Comparison of ENCODE assay signal across 2 cellular contexts in the genomic region with DNA sequence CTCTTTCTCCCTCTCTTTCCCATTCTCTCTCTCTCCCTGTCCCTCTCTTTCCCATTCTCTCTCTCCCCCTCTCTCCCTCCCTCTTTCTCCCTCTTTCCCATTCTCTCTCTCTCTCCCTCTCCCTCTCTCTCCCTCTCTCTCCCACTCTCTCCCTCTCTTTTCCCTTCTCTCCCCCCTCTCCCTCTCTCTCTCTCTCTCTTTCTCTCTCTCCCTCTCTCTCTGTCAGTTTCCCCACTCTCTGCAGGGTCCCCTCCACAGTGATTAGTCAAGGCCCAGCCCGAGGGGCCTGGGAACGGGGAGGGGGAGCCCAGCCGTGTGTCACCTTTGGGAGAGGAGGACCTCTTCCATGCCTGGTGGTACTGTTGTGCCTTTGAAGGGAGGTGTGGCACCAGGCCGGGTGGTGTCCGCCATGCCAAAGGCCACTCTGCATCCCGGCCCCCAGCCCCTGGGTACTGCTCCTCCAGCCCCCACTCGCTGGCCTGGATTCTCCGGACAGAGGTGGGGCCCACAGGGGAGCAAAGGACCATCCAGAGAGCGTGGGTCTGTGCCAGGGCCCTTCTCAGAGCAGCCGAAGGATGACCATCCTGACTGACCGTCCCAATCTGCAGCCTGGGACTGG.
A peak's percentile ranks its signal among the peaks of the same experiment; 100 is the strongest.
TF ChIP-seq lines count a peak whose summit lies in the region.

No MANE protein-coding gene starts in this region.

TF ChIP-seq in HEK293, 187 proteins besides CTCF, POLR2A, EP300 and RAD21:
- TF ChIP-seq ZNF366 (tag by site-specific recombination; conservative IDR thresholded peaks at IDR 0.05) (peak; percentile 59), ZFP69B (tag by site-specific recombination; IDR thresholded peaks at IDR 0.05) (0 out of 2 replicates have a peak, but pooled peaks have one; percentile 44), ZNF596 (tag by site-specific recombination; IDR thresholded peaks at IDR 0.05) (peak; percentile 97), ZNF792 (tag by site-specific recombination; IDR thresholded peaks at IDR 0.05) (no peak)
- TF ChIP-seq, protein P1, sequence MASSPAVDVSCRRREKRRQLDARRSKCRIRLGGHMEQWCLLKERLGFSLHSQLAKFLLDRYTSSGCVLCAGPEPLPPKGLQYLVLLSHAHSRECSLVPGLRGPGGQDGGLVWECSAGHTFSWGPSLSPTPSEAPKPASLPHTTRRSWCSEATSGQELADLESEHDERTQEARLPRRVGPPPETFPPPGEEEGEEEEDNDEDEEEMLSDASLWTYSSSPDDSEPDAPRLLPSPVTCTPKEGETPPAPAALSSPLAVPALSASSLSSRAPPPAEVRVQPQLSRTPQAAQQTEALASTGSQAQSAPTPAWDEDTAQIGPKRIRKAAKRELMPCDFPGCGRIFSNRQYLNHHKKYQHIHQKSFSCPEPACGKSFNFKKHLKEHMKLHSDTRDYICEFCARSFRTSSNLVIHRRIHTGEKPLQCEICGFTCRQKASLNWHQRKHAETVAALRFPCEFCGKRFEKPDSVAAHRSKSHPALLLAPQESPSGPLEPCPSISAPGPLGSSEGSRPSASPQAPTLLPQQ (tag by site-specific recombination; IDR thresholded peaks at IDR 0.05): 0 out of 2 replicates have a peak, but pooled peaks have one; percentile 29

TF ChIP-seq in H1, 55 proteins besides CTCF, POLR2A, EP300 and RAD21:
- TF ChIP-seq EGR1 (IDR thresholded peaks at IDR 0.05; ENCODE audit: borderline replicate concordance, low read depth, low read length) (no peak), POLR2AphosphoS5 (IDR thresholded peaks at IDR 0.05; ENCODE audit: low read depth, low read length) (no peak), SAP30 (IDR thresholded peaks at IDR 0.05; ENCODE audit: insufficient read depth, insufficient replicate concordance, low read length) (no peak), BRCA1 (IDR thresholded peaks at IDR 0.05; ENCODE audit: low read depth, low read length) (no peak), SP2 (IDR thresholded peaks at IDR 0.05; ENCODE audit: low read length) (no peak), TAF7 (optimal IDR thresholded peaks at IDR 0.05; ENCODE audit: borderline replicate concordance, low read depth, low read length) (no peak), EZH2 (IDR thresholded peaks at IDR 0.05; ENCODE audit: low read depth, low read length, severe bottlenecking) (no peak), NANOG (IDR thresholded peaks at IDR 0.05; ENCODE audit: insufficient read depth, low read depth, low read length, poor library complexity, severe bottlenecking) (no peak), TAF1 (IDR thresholded peaks at IDR 0.05; ENCODE audit: low read depth, low read length) (no peak), JUN (IDR thresholded peaks at IDR 0.05; ENCODE audit: low read depth, low read length) (no peak), TCF12 (IDR thresholded peaks at IDR 0.05; ENCODE audit: low read depth, low read length) (no peak), BACH1 (IDR thresholded peaks at IDR 0.05; ENCODE audit: low read length) (no peak), HDAC2 (IDR thresholded peaks at IDR 0.05; ENCODE audit: borderline replicate concordance in 1 of 2, low read depth in 2 of 2, low read length in 2 of 2) (no peak), RNF2 (IDR thresholded peaks at IDR 0.05; ENCODE audit: borderline replicate concordance, low read depth, low read length, missing control alignments, poor library complexity, severe bottlenecking) (no peak), CHD2 (IDR thresholded peaks at IDR 0.05; ENCODE audit: low read length) (no peak), CEBPB (IDR thresholded peaks at IDR 0.05; ENCODE audit: low read depth, low read length) (no peak)
- TF ChIP-seq, protein P2, sequence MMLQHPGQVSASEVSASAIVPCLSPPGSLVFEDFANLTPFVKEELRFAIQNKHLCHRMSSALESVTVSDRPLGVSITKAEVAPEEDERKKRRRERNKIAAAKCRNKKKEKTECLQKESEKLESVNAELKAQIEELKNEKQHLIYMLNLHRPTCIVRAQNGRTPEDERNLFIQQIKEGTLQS (IDR thresholded peaks at IDR 0.05; ENCODE audit: insufficient read depth, low read depth, low read length): no peak
- TF ChIP-seq, protein P3, sequence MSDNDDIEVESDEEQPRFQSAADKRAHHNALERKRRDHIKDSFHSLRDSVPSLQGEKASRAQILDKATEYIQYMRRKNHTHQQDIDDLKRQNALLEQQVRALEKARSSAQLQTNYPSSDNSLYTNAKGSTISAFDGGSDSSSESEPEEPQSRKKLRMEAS (IDR thresholded peaks at IDR 0.05): no peak
- TF ChIP-seq, protein P4, sequence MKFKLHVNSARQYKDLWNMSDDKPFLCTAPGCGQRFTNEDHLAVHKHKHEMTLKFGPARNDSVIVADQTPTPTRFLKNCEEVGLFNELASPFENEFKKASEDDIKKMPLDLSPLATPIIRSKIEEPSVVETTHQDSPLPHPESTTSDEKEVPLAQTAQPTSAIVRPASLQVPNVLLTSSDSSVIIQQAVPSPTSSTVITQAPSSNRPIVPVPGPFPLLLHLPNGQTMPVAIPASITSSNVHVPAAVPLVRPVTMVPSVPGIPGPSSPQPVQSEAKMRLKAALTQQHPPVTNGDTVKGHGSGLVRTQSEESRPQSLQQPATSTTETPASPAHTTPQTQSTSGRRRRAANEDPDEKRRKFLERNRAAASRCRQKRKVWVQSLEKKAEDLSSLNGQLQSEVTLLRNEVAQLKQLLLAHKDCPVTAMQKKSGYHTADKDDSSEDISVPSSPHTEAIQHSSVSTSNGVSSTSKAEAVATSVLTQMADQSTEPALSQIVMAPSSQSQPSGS (IDR thresholded peaks at IDR 0.05; ENCODE audit: low read length): no peak
TF ChIP-seq in H1: peak in this region for 0.
